In the genomic region with DNA sequence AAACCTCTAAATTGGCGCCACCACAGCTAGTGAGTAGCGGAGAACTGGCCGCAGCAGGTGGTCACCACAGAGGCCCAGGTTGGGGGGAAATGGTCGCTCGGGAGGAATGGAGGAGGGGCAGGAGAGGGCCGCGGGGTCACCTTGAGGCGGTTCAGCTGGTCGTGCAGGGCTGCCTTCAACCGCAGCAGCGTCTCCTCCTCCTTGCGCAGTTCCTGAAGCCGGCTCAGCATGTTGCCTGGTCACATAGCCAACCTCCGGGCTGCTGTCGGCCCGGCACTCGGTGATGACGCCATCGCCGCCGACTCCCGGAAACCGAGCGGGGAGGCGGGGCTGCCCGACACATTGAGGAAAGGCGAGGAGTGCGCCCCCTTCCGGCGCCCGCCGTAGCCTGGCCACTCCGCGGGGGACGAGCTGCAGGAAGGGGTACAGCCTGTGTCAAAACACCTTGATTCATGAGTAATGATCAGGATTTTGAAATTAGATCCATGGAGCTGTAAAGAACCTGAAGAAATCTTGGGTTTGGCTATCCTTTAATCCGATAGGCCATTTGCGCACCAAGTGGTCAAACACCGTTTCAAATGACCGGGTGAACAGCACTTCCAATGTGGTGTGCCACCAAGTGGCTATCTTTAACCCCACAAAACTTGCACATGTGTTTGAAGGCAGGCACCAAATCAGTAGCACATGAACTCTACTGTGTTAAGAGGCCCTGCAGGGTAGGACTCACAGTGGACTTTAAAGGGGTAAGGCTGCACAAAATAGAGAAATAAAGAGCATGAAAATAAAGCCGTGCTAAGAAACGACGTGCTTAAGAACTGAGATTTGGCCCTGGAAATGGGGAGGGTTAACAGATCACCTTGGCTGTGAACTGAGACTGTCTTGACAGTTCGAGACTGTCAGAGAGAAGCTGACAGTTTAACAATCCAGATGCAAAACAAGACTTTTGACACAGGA, we compare ENCODE assay signal across 1 cellular context.
A peak's percentile ranks its signal among the peaks of the same experiment; 100 is the strongest.
TF ChIP-seq lines count a peak whose summit lies in the region.

A gene with protein sequence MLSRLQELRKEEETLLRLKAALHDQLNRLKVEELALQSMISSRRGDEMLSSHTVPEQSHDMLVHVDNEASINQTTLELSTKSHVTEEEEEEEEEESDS (minus strand): TSS at position 261 of the 954 bp plus-strand sequence. CDS start 31 bp downstream, at position 230.

TF ChIP-seq in HepG2, 621 proteins besides CTCF, POLR2A, EP300 and RAD21 (continued from another document and continues in another):
- no peak for TF ChIP-seq NFIB (CRISPR knock-in tag; IDR thresholded peaks at IDR 0.05; ENCODE audit: borderline replicate concordance)
- peak; percentile 86; the same call in 1 of the 2 replicates for TF ChIP-seq ZNF546 (CRISPR knock-in tag; conservative IDR thresholded peaks at IDR 0.05)
- no peak for TF ChIP-seq KDM1A (CRISPR knock-in tag; IDR thresholded peaks at IDR 0.05)
- TF ChIP-seq, protein P1, sequence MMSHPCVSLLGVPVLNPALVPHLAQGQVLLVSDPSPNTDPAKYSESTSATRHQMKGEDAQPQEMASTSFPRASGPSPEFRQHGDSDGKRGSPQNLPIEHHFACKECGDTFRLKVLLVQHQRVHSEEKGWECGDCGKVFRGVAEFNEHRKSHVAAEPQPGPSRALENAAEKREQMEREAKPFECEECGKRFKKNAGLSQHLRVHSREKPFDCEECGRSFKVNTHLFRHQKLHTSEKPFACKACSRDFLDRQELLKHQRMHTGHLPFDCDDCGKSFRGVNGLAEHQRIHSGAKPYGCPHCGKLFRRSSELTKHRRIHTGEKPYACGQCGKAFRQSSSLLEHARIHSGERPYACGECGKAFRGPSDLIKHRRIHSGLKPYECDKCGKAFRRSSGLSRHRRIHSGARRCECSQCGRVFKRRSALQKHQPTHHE (CRISPR knock-in tag; IDR thresholded peaks at IDR 0.05; ENCODE audit: borderline replicate concordance): no peak; the same call in 1 of the 2 replicates
- TF ChIP-seq, protein P2, sequence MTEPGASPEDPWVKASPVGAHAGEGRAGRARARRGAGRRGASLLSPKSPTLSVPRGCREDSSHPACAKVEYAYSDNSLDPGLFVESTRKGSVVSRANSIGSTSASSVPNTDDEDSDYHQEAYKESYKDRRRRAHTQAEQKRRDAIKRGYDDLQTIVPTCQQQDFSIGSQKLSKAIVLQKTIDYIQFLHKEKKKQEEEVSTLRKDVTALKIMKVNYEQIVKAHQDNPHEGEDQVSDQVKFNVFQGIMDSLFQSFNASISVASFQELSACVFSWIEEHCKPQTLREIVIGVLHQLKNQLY (CRISPR knock-in tag; IDR thresholded peaks at IDR 0.05): no peak
- TF ChIP-seq IKZF4 (CRISPR knock-in tag; IDR thresholded peaks at IDR 0.05; ENCODE audit: borderline replicate concordance, low read depth, not compliant biosample characterization): peak; percentile 52
- TF ChIP-seq GATAD2A (CRISPR knock-in tag; IDR thresholded peaks at IDR 0.05): peak; percentile 61; the same call in 1 of the 2 replicates
- TF ChIP-seq ZMAT3 (CRISPR knock-in tag; conservative IDR thresholded peaks at IDR 0.05): peak; percentile 75; the same call in 1 of the 2 replicates
- TF ChIP-seq ZNF629 (CRISPR knock-in tag; conservative IDR thresholded peaks at IDR 0.05): no peak
- TF ChIP-seq ZNF24 (IDR thresholded peaks at IDR 0.05): no peak
- peak; percentile 35; the same call in 1 of the 2 replicates for TF ChIP-seq NCOA2 (CRISPR knock-in tag; IDR thresholded peaks at IDR 0.05)
- 0 out of 2 replicates have a peak, but pooled peaks have one; percentile 65 for TF ChIP-seq HNRNPL (IDR thresholded peaks at IDR 0.05; ENCODE audit: low read depth, low read length)
- no peak for TF ChIP-seq NBN (conservative IDR thresholded peaks at IDR 0.05)
- TF ChIP-seq TAF15 (IDR thresholded peaks at IDR 0.05; ENCODE audit: low read depth, low read length, poor library complexity, severe bottlenecking): peak; percentile 67
- TF ChIP-seq ZNF10 (CRISPR knock-in tag; IDR thresholded peaks at IDR 0.05; ENCODE audit: borderline replicate concordance, low read depth): no peak
- peak; percentile 63; the same call in 1 of the 2 replicates for TF ChIP-seq TSC22D2 (CRISPR knock-in tag; IDR thresholded peaks at IDR 0.05; ENCODE audit: borderline replicate concordance)
- peak; percentile 29 for TF ChIP-seq SRSF4 (IDR thresholded peaks at IDR 0.05; ENCODE audit: low read depth, low read length, poor library complexity, severe bottlenecking)
- TF ChIP-seq ZSCAN29 (CRISPR knock-in tag; conservative IDR thresholded peaks at IDR 0.05): no peak; the same call in 1 of the 2 replicates
- TF ChIP-seq ZNF790 (CRISPR knock-in tag; IDR thresholded peaks at IDR 0.05; ENCODE audit: borderline replicate concordance): no peak
- 0 out of 2 replicates have a peak, but pooled peaks have one; percentile 21 for TF ChIP-seq NFATC3 (CRISPR knock-in tag; IDR thresholded peaks at IDR 0.05)
- no peak for TF ChIP-seq MATR3 (CRISPR knock-in tag; IDR thresholded peaks at IDR 0.05)
- TF ChIP-seq JARID2 (CRISPR knock-in tag; IDR thresholded peaks at IDR 0.05; ENCODE audit: insufficient replicate concordance): no peak
- TF ChIP-seq ZFX (CRISPR knock-in tag; IDR thresholded peaks at IDR 0.05; ENCODE audit: low read depth): peak; percentile 82; the same call in 1 of the 2 replicates
- TF ChIP-seq ZSCAN22 (CRISPR knock-in tag; IDR thresholded peaks at IDR 0.05): no peak
- TF ChIP-seq MAZ (IDR thresholded peaks at IDR 0.05; ENCODE audit: borderline replicate concordance, low read depth, low read length): peak; percentile 74
- peak; percentile 91 for TF ChIP-seq MAZ (CRISPR knock-in tag; IDR thresholded peaks at IDR 0.05; ENCODE audit: low read depth)
- TF ChIP-seq FOXJ3 (CRISPR knock-in tag; IDR thresholded peaks at IDR 0.05; ENCODE audit: borderline replicate concordance): no peak
- 0 out of 2 replicates have a peak, but pooled peaks have one; percentile 12 for TF ChIP-seq SIX1 (CRISPR knock-in tag; IDR thresholded peaks at IDR 0.05; ENCODE audit: borderline replicate concordance)
- no peak for TF ChIP-seq ZNF460 (CRISPR knock-in tag; IDR thresholded peaks at IDR 0.05; ENCODE audit: borderline replicate concordance)
- TF ChIP-seq, protein P3, sequence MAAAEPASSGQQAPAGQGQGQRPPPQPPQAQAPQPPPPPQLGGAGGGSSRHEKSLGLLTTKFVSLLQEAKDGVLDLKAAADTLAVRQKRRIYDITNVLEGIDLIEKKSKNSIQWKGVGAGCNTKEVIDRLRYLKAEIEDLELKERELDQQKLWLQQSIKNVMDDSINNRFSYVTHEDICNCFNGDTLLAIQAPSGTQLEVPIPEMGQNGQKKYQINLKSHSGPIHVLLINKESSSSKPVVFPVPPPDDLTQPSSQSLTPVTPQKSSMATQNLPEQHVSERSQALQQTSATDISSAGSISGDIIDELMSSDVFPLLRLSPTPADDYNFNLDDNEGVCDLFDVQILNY (CRISPR knock-in tag; conservative IDR thresholded peaks at IDR 0.05): no peak
- no peak for TF ChIP-seq ZSCAN20 (CRISPR knock-in tag; IDR thresholded peaks at IDR 0.05; ENCODE audit: borderline replicate concordance)
- TF ChIP-seq, protein P4, sequence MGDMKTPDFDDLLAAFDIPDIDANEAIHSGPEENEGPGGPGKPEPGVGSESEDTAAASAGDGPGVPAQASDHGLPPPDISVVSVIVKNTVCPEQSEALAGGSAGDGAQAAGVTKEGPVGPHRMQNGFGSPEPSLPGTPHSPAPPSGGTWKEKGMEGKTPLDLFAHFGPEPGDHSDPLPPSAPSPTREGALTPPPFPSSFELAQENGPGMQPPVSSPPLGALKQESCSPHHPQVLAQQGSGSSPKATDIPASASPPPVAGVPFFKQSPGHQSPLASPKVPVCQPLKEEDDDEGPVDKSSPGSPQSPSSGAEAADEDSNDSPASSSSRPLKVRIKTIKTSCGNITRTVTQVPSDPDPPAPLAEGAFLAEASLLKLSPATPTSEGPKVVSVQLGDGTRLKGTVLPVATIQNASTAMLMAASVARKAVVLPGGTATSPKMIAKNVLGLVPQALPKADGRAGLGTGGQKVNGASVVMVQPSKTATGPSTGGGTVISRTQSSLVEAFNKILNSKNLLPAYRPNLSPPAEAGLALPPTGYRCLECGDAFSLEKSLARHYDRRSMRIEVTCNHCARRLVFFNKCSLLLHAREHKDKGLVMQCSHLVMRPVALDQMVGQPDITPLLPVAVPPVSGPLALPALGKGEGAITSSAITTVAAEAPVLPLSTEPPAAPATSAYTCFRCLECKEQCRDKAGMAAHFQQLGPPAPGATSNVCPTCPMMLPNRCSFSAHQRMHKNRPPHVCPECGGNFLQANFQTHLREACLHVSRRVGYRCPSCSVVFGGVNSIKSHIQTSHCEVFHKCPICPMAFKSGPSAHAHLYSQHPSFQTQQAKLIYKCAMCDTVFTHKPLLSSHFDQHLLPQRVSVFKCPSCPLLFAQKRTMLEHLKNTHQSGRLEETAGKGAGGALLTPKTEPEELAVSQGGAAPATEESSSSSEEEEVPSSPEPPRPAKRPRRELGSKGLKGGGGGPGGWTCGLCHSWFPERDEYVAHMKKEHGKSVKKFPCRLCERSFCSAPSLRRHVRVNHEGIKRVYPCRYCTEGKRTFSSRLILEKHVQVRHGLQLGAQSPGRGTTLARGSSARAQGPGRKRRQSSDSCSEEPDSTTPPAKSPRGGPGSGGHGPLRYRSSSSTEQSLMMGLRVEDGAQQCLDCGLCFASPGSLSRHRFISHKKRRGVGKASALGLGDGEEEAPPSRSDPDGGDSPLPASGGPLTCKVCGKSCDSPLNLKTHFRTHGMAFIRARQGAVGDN (CRISPR knock-in tag; IDR thresholded peaks at IDR 0.05): peak; percentile 91
- TF ChIP-seq ZNF451 (CRISPR knock-in tag; IDR thresholded peaks at IDR 0.05): 0 out of 2 replicates have a peak, but pooled peaks have one; percentile 80
- peak; percentile 82; the same call in 1 of the 2 replicates for TF ChIP-seq ZNF274 (CRISPR knock-in tag; IDR thresholded peaks at IDR 0.05)
- TF ChIP-seq TEAD3 (CRISPR knock-in tag; optimal IDR thresholded peaks at IDR 0.05; ENCODE audit: borderline replicate concordance): peak; percentile 63
- peak; percentile 93; the same call in 2 of the 3 replicates for TF ChIP-seq MXI1 (IDR thresholded peaks at IDR 0.05; ENCODE audit: borderline replicate concordance, low read depth, low read length)
- no peak for TF ChIP-seq ZSCAN12 (CRISPR knock-in tag; IDR thresholded peaks at IDR 0.05)
- no peak for TF ChIP-seq RFXAP (CRISPR knock-in tag; IDR thresholded peaks at IDR 0.05; ENCODE audit: borderline replicate concordance)
- peak; percentile 35 for TF ChIP-seq HNRNPH1 (optimal IDR thresholded peaks at IDR 0.05; ENCODE audit: low read depth, low read length)
- no peak; the same call in 1 of the 2 replicates for TF ChIP-seq ZNF550 (CRISPR knock-in tag; IDR thresholded peaks at IDR 0.05; ENCODE audit: borderline replicate concordance)
- TF ChIP-seq, protein P5, sequence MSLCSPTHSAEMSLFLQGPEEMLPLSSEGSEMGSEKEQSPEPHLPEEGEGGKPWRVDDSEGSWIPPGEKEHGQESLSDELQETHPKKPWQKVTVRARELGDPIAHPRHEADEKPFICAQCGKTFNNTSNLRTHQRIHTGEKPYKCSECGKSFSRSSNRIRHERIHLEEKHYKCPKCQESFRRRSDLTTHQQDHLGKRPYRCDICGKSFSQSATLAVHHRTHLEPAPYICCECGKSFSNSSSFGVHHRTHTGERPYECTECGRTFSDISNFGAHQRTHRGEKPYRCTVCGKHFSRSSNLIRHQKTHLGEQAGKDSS (CRISPR knock-in tag; IDR thresholded peaks at IDR 0.05; ENCODE audit: borderline replicate concordance, low read depth): peak; percentile 55; the same call in 1 of the 2 replicates
- TF ChIP-seq ZNF326 (CRISPR knock-in tag; IDR thresholded peaks at IDR 0.05; ENCODE audit: borderline replicate concordance): no peak
- peak; percentile 55; the same call in 1 of the 2 replicates for TF ChIP-seq ZNF446 (CRISPR knock-in tag; IDR thresholded peaks at IDR 0.05)
- no peak for TF ChIP-seq DNMT1 (CRISPR knock-in tag; IDR thresholded peaks at IDR 0.05)
- no peak for TF ChIP-seq TCF7L2 (IDR thresholded peaks at IDR 0.05; ENCODE audit: low read depth, low read length)
- TF ChIP-seq, protein P6, sequence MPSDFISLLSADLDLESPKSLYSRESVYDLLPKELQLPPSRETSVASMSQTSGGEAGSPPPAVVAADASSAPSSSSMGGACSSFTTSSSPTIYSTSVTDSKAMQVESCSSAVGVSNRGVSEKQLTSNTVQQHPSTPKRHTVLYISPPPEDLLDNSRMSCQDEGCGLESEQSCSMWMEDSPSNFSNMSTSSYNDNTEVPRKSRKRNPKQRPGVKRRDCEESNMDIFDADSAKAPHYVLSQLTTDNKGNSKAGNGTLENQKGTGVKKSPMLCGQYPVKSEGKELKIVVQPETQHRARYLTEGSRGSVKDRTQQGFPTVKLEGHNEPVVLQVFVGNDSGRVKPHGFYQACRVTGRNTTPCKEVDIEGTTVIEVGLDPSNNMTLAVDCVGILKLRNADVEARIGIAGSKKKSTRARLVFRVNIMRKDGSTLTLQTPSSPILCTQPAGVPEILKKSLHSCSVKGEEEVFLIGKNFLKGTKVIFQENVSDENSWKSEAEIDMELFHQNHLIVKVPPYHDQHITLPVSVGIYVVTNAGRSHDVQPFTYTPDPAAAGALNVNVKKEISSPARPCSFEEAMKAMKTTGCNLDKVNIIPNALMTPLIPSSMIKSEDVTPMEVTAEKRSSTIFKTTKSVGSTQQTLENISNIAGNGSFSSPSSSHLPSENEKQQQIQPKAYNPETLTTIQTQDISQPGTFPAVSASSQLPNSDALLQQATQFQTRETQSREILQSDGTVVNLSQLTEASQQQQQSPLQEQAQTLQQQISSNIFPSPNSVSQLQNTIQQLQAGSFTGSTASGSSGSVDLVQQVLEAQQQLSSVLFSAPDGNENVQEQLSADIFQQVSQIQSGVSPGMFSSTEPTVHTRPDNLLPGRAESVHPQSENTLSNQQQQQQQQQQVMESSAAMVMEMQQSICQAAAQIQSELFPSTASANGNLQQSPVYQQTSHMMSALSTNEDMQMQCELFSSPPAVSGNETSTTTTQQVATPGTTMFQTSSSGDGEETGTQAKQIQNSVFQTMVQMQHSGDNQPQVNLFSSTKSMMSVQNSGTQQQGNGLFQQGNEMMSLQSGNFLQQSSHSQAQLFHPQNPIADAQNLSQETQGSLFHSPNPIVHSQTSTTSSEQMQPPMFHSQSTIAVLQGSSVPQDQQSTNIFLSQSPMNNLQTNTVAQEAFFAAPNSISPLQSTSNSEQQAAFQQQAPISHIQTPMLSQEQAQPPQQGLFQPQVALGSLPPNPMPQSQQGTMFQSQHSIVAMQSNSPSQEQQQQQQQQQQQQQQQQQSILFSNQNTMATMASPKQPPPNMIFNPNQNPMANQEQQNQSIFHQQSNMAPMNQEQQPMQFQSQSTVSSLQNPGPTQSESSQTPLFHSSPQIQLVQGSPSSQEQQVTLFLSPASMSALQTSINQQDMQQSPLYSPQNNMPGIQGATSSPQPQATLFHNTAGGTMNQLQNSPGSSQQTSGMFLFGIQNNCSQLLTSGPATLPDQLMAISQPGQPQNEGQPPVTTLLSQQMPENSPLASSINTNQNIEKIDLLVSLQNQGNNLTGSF (CRISPR knock-in tag; IDR thresholded peaks at IDR 0.05): no peak
- TF ChIP-seq, protein P7, sequence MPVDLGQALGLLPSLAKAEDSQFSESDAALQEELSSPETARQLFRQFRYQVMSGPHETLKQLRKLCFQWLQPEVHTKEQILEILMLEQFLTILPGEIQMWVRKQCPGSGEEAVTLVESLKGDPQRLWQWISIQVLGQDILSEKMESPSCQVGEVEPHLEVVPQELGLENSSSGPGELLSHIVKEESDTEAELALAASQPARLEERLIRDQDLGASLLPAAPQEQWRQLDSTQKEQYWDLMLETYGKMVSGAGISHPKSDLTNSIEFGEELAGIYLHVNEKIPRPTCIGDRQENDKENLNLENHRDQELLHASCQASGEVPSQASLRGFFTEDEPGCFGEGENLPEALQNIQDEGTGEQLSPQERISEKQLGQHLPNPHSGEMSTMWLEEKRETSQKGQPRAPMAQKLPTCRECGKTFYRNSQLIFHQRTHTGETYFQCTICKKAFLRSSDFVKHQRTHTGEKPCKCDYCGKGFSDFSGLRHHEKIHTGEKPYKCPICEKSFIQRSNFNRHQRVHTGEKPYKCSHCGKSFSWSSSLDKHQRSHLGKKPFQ (CRISPR knock-in tag; IDR thresholded peaks at IDR 0.05; ENCODE audit: insufficient replicate concordance): no peak
